Comparison of ENCODE assay signal across 9 cellular contexts in genomic region chr17:74972973-74973328, GRCh38. TPM values are rescaled to one million over a fixed set of nuclear protein-coding genes. Genes with fewer than 3 reads are reported as not detected.
DNase-seq lines count a peak whose midpoint lies in the region; ATAC-seq and TF ChIP-seq lines count a peak whose summit lies in the region.
"Had no signal": no experiment of that assay in that cellular context is flagged by ENCODE, and none has a peak within 500 bp of the region (broad histone marks: within the 10 kb centered on the region; RNA-seq: fewer than 3 reads in every experiment).

No MANE protein-coding gene starts in this region.

- no peak overlapping the region for H3K4ac ChIP-seq in H9 (ENCODE audit: low read depth, low read length)

- H4K8ac ChIP-seq in H9 (replicated peaks; ENCODE audit: insufficient read length, low read depth, low read length), result no peak overlapping the region

- H3K36me3 Mint-ChIP-seq in H9 (ENCODE audit: insufficient read depth in 1 of 3, low read depth in 3 of 3), result no peaks in the 10 kb centered on the region
- H3K36me3 Mint-ChIP-seq in activated CD8-positive, alpha-beta T cell treated with anti-CD3 and anti-CD28 coated beads for 36 hours (ENCODE audit: low read depth), result no peaks in the 10 kb centered on the region
- no peaks in the 10 kb centered on the region for H3K36me3 Mint-ChIP-seq in stimulated activated memory B cell treated with anti-CD40 and anti-IgM and Interleukin-4, amounts not matched to agents 10 μg/mL and 1 μg/mL and 100 μg/mL, for 72 hours

- H2BK15ac ChIP-seq in H9 (ENCODE audit: low read depth, low read length), result no peak overlapping the region

- no peaks in the 10 kb centered on the region for H3K79me1 ChIP-seq in H9 (ENCODE audit: insufficient read depth, low read depth, low read length, poor library complexity, severe bottlenecking)

- H3T11ph ChIP-seq in H9 (ENCODE audit: low read length), result no peak overlapping the region

- no peak for TF ChIP-seq CTCF in H9 (conservative IDR thresholded peaks at IDR 0.05)
- no peak for TF ChIP-seq CTCF in activated CD8-positive, alpha-beta T cell treated with anti-CD3 and anti-CD28 coated beads for 36 hours (IDR thresholded peaks at IDR 0.05)

- no peak overlapping the region for H2BK20ac ChIP-seq in H9 (ENCODE audit: low read depth, low read length, poor library complexity, severe bottlenecking)

- H3K4me3 Mint-ChIP-seq in H9, result peak overlapping the region; percentile 67 to 83
- H3K4me3 Mint-ChIP-seq in activated CD8-positive, alpha-beta T cell treated with anti-CD3 and anti-CD28 coated beads for 36 hours, result peak overlapping the region; percentile 70
- H3K4me3 Mint-ChIP-seq in stimulated activated memory B cell treated with anti-CD40 and anti-IgM and Interleukin-4, amounts not matched to agents 10 μg/mL and 1 μg/mL and 100 μg/mL, for 72 hours, result peak overlapping the region; percentile 77

- peaks cover 10 to 19% of the 10 kb centered on the region in 2 experiments for H3K4me1 Mint-ChIP-seq in H9
- H3K4me1 Mint-ChIP-seq in activated CD8-positive, alpha-beta T cell treated with anti-CD3 and anti-CD28 coated beads for 36 hours (ENCODE audit: low read depth), result peaks cover 11% of the 10 kb centered on the region
- peaks cover 13% of the 10 kb centered on the region for H3K4me1 Mint-ChIP-seq in stimulated activated memory B cell treated with anti-CD40 and anti-IgM and Interleukin-4, amounts not matched to agents 10 μg/mL and 1 μg/mL and 100 μg/mL, for 72 hours

- H2BK12ac ChIP-seq in H9 (ENCODE audit: insufficient read length, low read depth, low read length), result no peak overlapping the region

- no peak overlapping the region for H2BK120ac ChIP-seq in H9 (ENCODE audit: low read depth, low read length, poor library complexity, severe bottlenecking)

- no peak overlapping the region for H3K14ac ChIP-seq in H9 (ENCODE audit: insufficient read depth, low read length)

- intact Hi-C loops in activated CD8-positive, alpha-beta T cell treated with anti-CD3 and anti-CD28 coated beads for 36 hours (cut with micrococcal nuclease), result no loop called here

- no peak overlapping the region for H4K91ac ChIP-seq in H9 (ENCODE audit: insufficient read length, low read depth, low read length)

- no peak overlapping the region for H2BK5ac ChIP-seq in H9 (ENCODE audit: insufficient read length, low read length)

- CTCF ChIA-PET in activated CD8-positive, alpha-beta T cell treated with anti-CD3 and anti-CD28 coated beads for 36 hours (lab: Charles Lee), result interaction anchor here (0.6 to 7.6 kb wide), 6 partner anchors 11 to 141 kb away, joined by 3 to 87 read pairs (median 8); partner anchors contain the start of gene CDR2L

- H3K27me3 Mint-ChIP-seq in H9 (ENCODE audit: low read depth), result peaks cover 66% of the 10 kb centered on the region
- peaks cover 12% of the 10 kb centered on the region for H3K27me3 Mint-ChIP-seq in activated CD8-positive, alpha-beta T cell treated with anti-CD3 and anti-CD28 coated beads for 36 hours
- peaks cover 31% of the 10 kb centered on the region for H3K27me3 Mint-ChIP-seq in stimulated activated memory B cell treated with anti-CD40 and anti-IgM and Interleukin-4, amounts not matched to agents 10 μg/mL and 1 μg/mL and 100 μg/mL, for 72 hours

- H2AK5ac ChIP-seq in H9 (ENCODE audit: insufficient read length, low read length), result no peak overlapping the region

- H3K79me2 ChIP-seq in H9 (ENCODE audit: insufficient read depth, low read length), result no peaks in the 10 kb centered on the region

- no peak overlapping the region for H3K23ac ChIP-seq in H9 (ENCODE audit: insufficient read length, low read depth, low read length)

- H2AFZ ChIP-seq in H9 (ENCODE audit: low read length), result no peak overlapping the region

- H3K4me3 ChIP-seq in iPS-18c (ENCODE audit: insufficient read depth, low read depth, low read length), result peak overlapping the region; percentile 77; the same call in 1 of the 2 replicates

- no peak overlapping the region for H3K56ac ChIP-seq in H9 (ENCODE audit: insufficient read length, low read depth, low read length)

- peaks cover 0 to 2% of the 10 kb centered on the region in 2 experiments; a peak in 1 of 5 replicates for H3K9me3 Mint-ChIP-seq in H9
- no peaks in the 10 kb centered on the region for H3K9me3 Mint-ChIP-seq in activated CD8-positive, alpha-beta T cell treated with anti-CD3 and anti-CD28 coated beads for 36 hours
- no peaks in the 10 kb centered on the region for H3K9me3 Mint-ChIP-seq in stimulated activated memory B cell treated with anti-CD40 and anti-IgM and Interleukin-4, amounts not matched to agents 10 μg/mL and 1 μg/mL and 100 μg/mL, for 72 hours

- no peak for ATAC-seq in activated CD8-positive, alpha-beta T cell treated with anti-CD3 and anti-CD28 coated beads for 36 hours
- no peak for ATAC-seq in stimulated activated memory B cell treated with anti-CD40 and anti-IgM and Interleukin-4, amounts not matched to agents 10 μg/mL and 1 μg/mL and 100 μg/mL, for 72 hours

- no peaks in the 10 kb centered on the region for H3K9me3 ChIP-seq in H9 (ENCODE audit: control insufficient read depth, low read depth, low read length)
- no peaks in the 10 kb centered on the region for H3K9me3 ChIP-seq in iPS-18c (ENCODE audit: control insufficient read depth, insufficient read depth, low read length)

- no peak overlapping the region for H3K9ac ChIP-seq in H9 (ENCODE audit: extremely low read depth, insufficient read length, low read length)

- peaks cover 8% of the 10 kb centered on the region for H3K23me2 ChIP-seq in H9 (ENCODE audit: insufficient read length, low read depth, low read length, poor library complexity, severe bottlenecking)

- H3K27me3 ChIP-seq in H9 (ENCODE audit: insufficient read depth, low read length), result peaks cover 19% of the 10 kb centered on the region

- no peaks in the 10 kb centered on the region for H4K20me1 ChIP-seq in H9 (ENCODE audit: control insufficient read depth, insufficient read depth, insufficient read length)

- DNase-seq in H9 (no peak), HK-2 (ENCODE audit: unreplicated experiment) (no peak), ureter (ENCODE audit: low spot score) (no peak), Kasumi-1 (lab: John Stamatoyannopoulos, UW) (no peak), germinal center (ENCODE audit: low spot score) (no peak)
- no peak for DNase-seq in activated CD8-positive, alpha-beta T cell treated with anti-CD3 and anti-CD28 coated beads for 36 hours

- no peak overlapping the region for H3K27ac ChIP-seq in H9 (ENCODE audit: insufficient read length, low read depth, low read length)

- POLR2A ChIA-PET in activated CD8-positive, alpha-beta T cell treated with anti-CD3 and anti-CD28 coated beads for 36 hours (lab: Charles Lee), result interaction anchor here (0.9 to 1.5 kb wide), 6 partner anchors 9 to 111 kb away, joined by 3 to 6 read pairs (median 3); partner anchors contain the start of gene MRPL58

- H3K4me1 ChIP-seq in H9 (ENCODE audit: insufficient read depth, low read length), result no peaks in the 10 kb centered on the region; the same call in 1 of the 2 replicates

- no peak overlapping the region for H3K18ac ChIP-seq in H9 (ENCODE audit: insufficient read length, low read depth, low read length)

- no peak overlapping the region for H4K5ac ChIP-seq in H9 (ENCODE audit: insufficient read length, low read depth, low read length)

- peak overlapping the region; percentile 84 for H3K4me2 ChIP-seq in H9 (ENCODE audit: insufficient read depth, insufficient read length, low read length)

- H3K27ac Mint-ChIP-seq in H9, result no peak overlapping the region
- H3K27ac Mint-ChIP-seq in activated CD8-positive, alpha-beta T cell treated with anti-CD3 and anti-CD28 coated beads for 36 hours, result no peak overlapping the region
- peak overlapping the region; percentile 59 for H3K27ac Mint-ChIP-seq in stimulated activated memory B cell treated with anti-CD40 and anti-IgM and Interleukin-4, amounts not matched to agents 10 μg/mL and 1 μg/mL and 100 μg/mL, for 72 hours

- no CpG with 5 or more reads among the region's 17 CpGs for WGBS in H9 (ENCODE audit: extremely low coverage, insufficient read length, low lambda C conversion rate)

RNA-seq across cellular contexts. Expression of gene HID1, which starts 0.4 kb away (rescaled TPM):
- total RNA-seq in H9 (2021), result 12.7 and 13.9 TPM in 2 replicates
- total RNA-seq in activated CD8-positive, alpha-beta T cell treated with anti-CD3 and anti-CD28 coated beads for 36 hours, result 1 to 10 TPM; 1.4 to 1.7 TPM
- total RNA-seq in ureter, result 78.1 TPM

RNA-seq across cellular contexts. Expression of gene CDR2L, which starts 14.5 kb away (rescaled TPM):
- total RNA-seq in H9 (2021) (23.3 and 24.0 TPM in 2 replicates), ureter (11.4 TPM)
- under 1 TPM; 0.59 to 0.94 TPM for total RNA-seq in activated CD8-positive, alpha-beta T cell treated with anti-CD3 and anti-CD28 coated beads for 36 hours

RNA-seq across cellular contexts. Expression of gene OTOP3, which starts 37.3 kb away (rescaled TPM):
- total RNA-seq in H9 (2021), result not detected in 2 replicates
- total RNA-seq in activated CD8-positive, alpha-beta T cell treated with anti-CD3 and anti-CD28 coated beads for 36 hours, result not detected
- total RNA-seq in ureter, result not detected
- total RNA-seq: lung microvascular endothelial cell had no signal

RNA-seq across cellular contexts. Expression of gene MRPL58, which starts 39.5 kb away (rescaled TPM):
- total RNA-seq in H9 (2021) (41.0 and 43.2 TPM in 2 replicates), ureter (32.1 TPM)
- 10 to 100 TPM; 53.6 to 62.4 TPM for total RNA-seq in activated CD8-positive, alpha-beta T cell treated with anti-CD3 and anti-CD28 coated beads for 36 hours

RNA-seq across cellular contexts. Expression of gene OTOP2, which starts 48.9 kb away (rescaled TPM):
- total RNA-seq in H9 (2021) (0.11 TPM in 1 of 2 replicates, not detected in the other), ureter (not detected)
- not detected for total RNA-seq in activated CD8-positive, alpha-beta T cell treated with anti-CD3 and anti-CD28 coated beads for 36 hours
- total RNA-seq: lung microvascular endothelial cell had no signal
